Comparison of ENCODE assay signal across 18 cellular contexts in genomic region chr9:135043345-135043744, GRCh38. TPM values are rescaled to one million over a fixed set of nuclear protein-coding genes. Genes with fewer than 3 reads are reported as not detected.
DNase-seq lines count a peak whose midpoint lies in the region; ATAC-seq and TF ChIP-seq lines count a peak whose summit lies in the region.
"Had no signal": no experiment of that assay in that cellular context is flagged by ENCODE, and none has a peak within 500 bp of the region (broad histone marks: within the 10 kb centered on the region; RNA-seq: fewer than 3 reads in every experiment).

No MANE protein-coding gene starts in this region.

- TF ChIP-seq CTCF in heart right ventricle (IDR thresholded peaks at IDR 0.05) (no peak), lower lobe of right lung (IDR thresholded peaks at IDR 0.05) (no peak), sigmoid colon (IDR thresholded peaks at IDR 0.05) (no peak)

- peaks cover 0 to 37% (median 18%) of the 10 kb centered on the region in 7 donors for H3K27me3 ChIP-seq in heart right ventricle
- H3K27me3 ChIP-seq in lower lobe of right lung (ENCODE audit: low read depth) = peaks cover 13% of the 10 kb centered on the region
- peaks cover 0 to 15% (median 0%) of the 10 kb centered on the region in 3 donors for H3K27me3 ChIP-seq in sigmoid colon

- no peaks in the 10 kb centered on the region for H3K4me1 ChIP-seq in heart right ventricle
- H3K4me1 ChIP-seq in lower lobe of right lung = no peaks in the 10 kb centered on the region
- H3K4me1 ChIP-seq in sigmoid colon = no peaks in the 10 kb centered on the region

- intact Hi-C loops in cardiac septum (cut with DNase I) (no loop called here), heart right ventricle (cut with DNase I) (no loop called here), lower lobe of right lung (cut with DNase I) (no loop called here), sigmoid colon (cut with DNase I) (no loop called here)

- no peak for TF ChIP-seq EP300 in sigmoid colon (IDR thresholded peaks at IDR 0.05)

- H3K36me3 ChIP-seq in heart right ventricle (no peaks in the 10 kb centered on the region), lower lobe of right lung (no peaks in the 10 kb centered on the region), sigmoid colon (no peaks in the 10 kb centered on the region)
- H3K36me3 ChIP-seq: BLaER1 treated with 17β-estradiol and CSF1 and Interleukin-3, amounts not matched to agents 10 nM and 100 nM had no signal

- 81 to 90% methylated on average over 11 of the region's 11 CpGs for WGBS in heart right ventricle, 2 donors
- WGBS in sigmoid colon, 2 donors = 78 to 81% methylated on average over 11 of the region's 11 CpGs

- ATAC-seq in heart right ventricle (no peak), lower lobe of right lung (no peak), GM21515 (IDR thresholded peaks at IDR 0.05; ENCODE audit: unreplicated experiment) (no peak)
- ATAC-seq: CD8-positive, alpha-beta T cell; HCT116 had no signal

- peak; percentile 26 for DNase-seq in cardiac septum (ENCODE audit: low spot score)
- DNase-seq in heart right ventricle = no peak
- peak; percentile 14 for DNase-seq in lower lobe of right lung
- DNase-seq in sigmoid colon = peak; percentile 5
- DNase-seq in ureter (ENCODE audit: low spot score) = peak; percentile 8
- DNase-seq in stimulated activated CD4-positive, alpha-beta T cell treated with anti-CD3 and anti-CD28 coated beads, Interleukin-4, amount 100 ng/mL, for 24 hours = no peak
- DNase-seq in glomerular visceral epithelial cell (ENCODE audit: extremely low spot score) = no peak
- DNase-seq: CD8-positive, alpha-beta T cell; COR-L47; DMS79 treated with DMSO at 0.1 percent for 48 hours; GF-D8; GOT3; H7; HFFc6 had no signal

- TF ChIP-seq POLR2A in sigmoid colon (IDR thresholded peaks at IDR 0.05) = no peak

- H3K4me3 ChIP-seq in heart right ventricle (no peak overlapping the region), lower lobe of right lung (no peak overlapping the region), sigmoid colon (no peak overlapping the region)
- H3K4me3 ChIP-seq: BLaER1 treated with 17β-estradiol and CSF1 and Interleukin-3, amounts not matched to agents 10 nM and 100 nM had no signal

- H3K9me3 ChIP-seq in heart right ventricle = no peaks in the 10 kb centered on the region
- H3K9me3 ChIP-seq in lower lobe of right lung = no peaks in the 10 kb centered on the region
- H3K9me3 ChIP-seq in sigmoid colon = no peaks in the 10 kb centered on the region
- H3K9me3 ChIP-seq: BLaER1 treated with 17β-estradiol and CSF1 and Interleukin-3, amounts not matched to agents 10 nM and 100 nM had no signal

- H3K27ac ChIP-seq in heart right ventricle = no peak overlapping the region
- H3K27ac ChIP-seq in lower lobe of right lung = no peak overlapping the region
- no peak overlapping the region for H3K27ac ChIP-seq in sigmoid colon
- H3K27ac ChIP-seq: BLaER1 treated with 17β-estradiol and CSF1 and Interleukin-3, amounts not matched to agents 10 nM and 100 nM had no signal

RNA-seq across cellular contexts. Expression of gene OLFM1, which starts 44.1 kb away (rescaled TPM):
- 8.6 TPM for total RNA-seq in cardiac septum
- total RNA-seq in heart right ventricle = 10 to 100 TPM in 2 of 10 donors, 1 to 10 TPM in 8; 3.3 to 13.3 (median 5.9) TPM
- polyA plus RNA-seq in heart right ventricle = 10 to 100 TPM; 11.3 to 14.9 TPM
- total RNA-seq in lower lobe of right lung = 24.1 TPM
- total RNA-seq in sigmoid colon = 10 to 100 TPM; 13.3 to 19.3 (median 17.2) TPM
- 10 to 100 TPM in 1 of 3 donors, 1 to 10 TPM in 2; 1.2 to 13.6 (median 4.2) TPM for polyA plus RNA-seq in sigmoid colon
- total RNA-seq in ureter = 47.8 TPM
- total RNA-seq: B cell; CD8-positive, alpha-beta T cell had no signal

Comparison
In these comparisons a context has a peak if more than half of its experiments do, and no peak if none do; other contexts are left out.
1. DNase-seq: peak in cardiac septum (single experiment), lower lobe of right lung (single experiment), sigmoid colon (single experiment) and ureter (single experiment); none in heart right ventricle (0 of 2), stimulated activated CD4-positive, alpha-beta T cell treated with anti-CD3 and anti-CD28 coated beads, Interleukin-4, amount 100 ng/mL, for 24 hours (single experiment) and glomerular visceral epithelial cell (single experiment).